In the genomic region with DNA sequence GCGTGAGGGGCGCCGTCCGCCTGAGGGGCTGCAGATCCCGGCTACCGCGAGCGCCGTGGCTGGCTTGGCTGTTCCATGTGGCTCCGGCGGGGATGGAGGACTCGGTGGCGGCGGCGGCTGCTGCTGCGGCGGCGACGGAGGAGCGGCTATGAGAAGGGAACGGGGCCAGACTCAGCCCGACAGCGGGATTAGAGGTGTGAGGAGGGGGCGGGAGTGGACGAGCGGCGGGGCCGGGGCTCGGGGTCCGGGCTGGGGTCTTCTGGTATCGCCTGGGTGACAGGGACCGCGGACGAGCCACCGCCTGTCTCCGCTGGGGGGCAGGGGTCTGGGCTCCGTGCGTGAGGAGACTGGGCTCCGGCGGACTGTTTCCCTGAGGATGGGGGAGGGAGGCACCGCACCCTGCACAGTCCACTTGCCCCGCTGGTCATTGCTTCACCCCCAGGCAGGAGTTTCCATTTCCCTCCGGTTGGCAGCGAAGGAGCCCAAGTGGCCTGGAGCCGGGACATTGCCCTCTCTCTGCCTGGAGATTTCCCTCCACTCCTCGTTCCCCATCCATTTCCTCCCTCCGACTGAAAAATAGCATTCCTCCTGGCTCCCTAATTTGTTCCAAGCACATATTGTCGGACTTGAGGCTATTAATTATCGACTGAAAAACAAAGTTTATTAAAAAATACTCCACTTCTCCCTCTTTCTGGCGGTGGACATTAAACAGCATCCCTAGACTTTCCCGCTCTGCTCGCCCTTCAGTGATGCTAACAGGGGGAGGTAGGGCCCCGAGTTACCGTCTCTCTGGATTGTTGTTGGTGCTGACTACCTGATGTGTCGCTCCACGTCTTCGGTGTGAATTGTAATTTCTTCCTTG, we compare ENCODE assay signal across 8 cellular contexts. TPM values are rescaled to one million over a fixed set of nuclear protein-coding genes. Genes with fewer than 3 reads are reported as not detected.
A peak's percentile ranks its signal among the peaks of the same experiment; 100 is the strongest.
DNase-seq lines count a peak whose midpoint lies in the region; ATAC-seq and TF ChIP-seq lines count a peak whose summit lies in the region.

No MANE protein-coding gene starts in this region.

- no peaks in the 10 kb centered on the region for H3K27me3 ChIP-seq in layer of hippocampus (ENCODE audit: control insufficient read depth, insufficient read depth, low read length)

- peak; percentile 63 for TF ChIP-seq CTCF in VCaP (conservative IDR thresholded peaks at IDR 0.05)
- TF ChIP-seq CTCF in coronary artery (IDR thresholded peaks at IDR 0.05), result no peak

- DNase-seq in D341Med (ENCODE audit: low spot score) (peak; percentile 71), M059J (ENCODE audit: low read depth) (peak; percentile 68), coronary artery (ENCODE audit: low spot score) (peak; percentile 86)
- peak; percentile 42 for DNase-seq in stimulated activated CD4-positive, alpha-beta T cell treated with anti-CD3 and anti-CD28 coated beads, Interleukin-4, amount 100 ng/mL, for 1 hour

- ATAC-seq in GM21447 (IDR thresholded peaks at IDR 0.05; ENCODE audit: unreplicated experiment), result peak; percentile 7
- no peak for ATAC-seq in HG03442 (IDR thresholded peaks at IDR 0.05; ENCODE audit: unreplicated experiment)

- H3K4me3 ChIP-seq in coronary artery, result peak overlapping the region; percentile 93

- H3K27ac ChIP-seq in VCaP (peak overlapping the region; percentile 90), coronary artery (peak overlapping the region; percentile 83 to 99), layer of hippocampus (ENCODE audit: low read depth, low read length) (peak overlapping the region; percentile 71)

RNA-seq across cellular contexts. Expression of a gene that starts 0.6 kb away (rescaled TPM):
- total RNA-seq in M059J (2014; rRNA removed; shearing (Covaris generic)), result 41.0 and 50.2 TPM in 2 replicates
